ENCODE assay signal across 12 cellular contexts in the genomic region with DNA sequence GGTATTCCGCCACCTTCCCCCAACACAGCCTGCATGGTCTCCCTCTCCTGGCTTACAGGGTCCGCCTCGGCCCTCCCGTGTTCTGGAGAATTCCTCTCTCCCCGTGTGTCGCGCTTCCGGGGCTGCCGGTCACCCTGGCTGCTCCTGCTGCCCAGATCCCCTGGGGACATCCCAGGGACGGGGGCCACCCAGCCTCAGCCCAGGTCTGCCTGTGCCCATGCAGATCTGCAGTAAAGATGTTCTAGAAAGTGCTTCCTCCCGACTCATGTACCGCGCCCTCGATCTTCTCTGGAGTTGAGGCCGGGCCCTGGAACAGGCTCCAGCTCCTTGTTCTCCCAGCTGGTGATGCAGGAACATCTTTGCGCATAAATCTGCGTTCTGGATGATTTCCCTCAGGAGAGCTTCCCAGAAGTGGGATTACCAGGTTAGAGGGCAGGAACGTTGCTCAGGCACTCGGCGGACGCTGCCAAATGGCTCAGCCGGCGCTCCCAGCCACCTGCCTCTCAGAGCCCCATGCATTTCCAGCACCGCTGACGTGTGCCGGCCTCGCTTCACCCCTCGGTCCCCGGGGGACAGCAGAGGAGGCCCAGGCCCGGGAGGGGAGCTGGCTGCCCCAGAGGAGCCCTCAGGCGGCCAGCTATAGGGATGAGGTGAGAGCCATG. TPM values are rescaled to one million over a fixed set of nuclear protein-coding genes. Genes with fewer than 3 reads are reported as not detected.
A peak's percentile ranks its signal among the peaks of the same experiment; 100 is the strongest.
DNase-seq lines count a peak whose midpoint lies in the region; ATAC-seq and TF ChIP-seq lines count a peak whose summit lies in the region.
"Had no signal": no experiment of that assay in that cellular context is flagged by ENCODE, and none has a peak within 500 bp of the region (broad histone marks: within the 10 kb centered on the region; RNA-seq: fewer than 3 reads in every experiment).

No MANE protein-coding gene starts in this region.

- H3K27me3 ChIP-seq in esophagus squamous epithelium = no peaks in the 10 kb centered on the region

- DNase-seq in DMS79 (lab: John Stamatoyannopoulos, UW) = peak; percentile 83
- peak; percentile 72 for DNase-seq in NCI-H2171 treated with DMSO at 0.1 percent for 48 hours (lab: John Stamatoyannopoulos, UW)
- no peak for DNase-seq in esophagus squamous epithelium (lab: John Stamatoyannopoulos, UW)
- no peak for DNase-seq in sciatic nerve (ENCODE audit: low spot score)
- DNase-seq in UCSD-AML1 (lab: John Stamatoyannopoulos, UW; ENCODE audit: unreplicated experiment) = no peak
- no peak for DNase-seq in GM20000 (ENCODE audit: low spot score)
- DNase-seq: activated naive CD4-positive, alpha-beta T cell treated with Interleukin-2 at 50 U/mL for 16 hours; cortex of kidney; hippocampal formation; NCI-H1436 treated with DMSO at 0.1 percent for 48 hours; NCI-H774 had no signal

- ATAC-seq in sciatic nerve = peak; percentile 77
- no peak for ATAC-seq in GM19395 (IDR thresholded peaks at IDR 0.05; ENCODE audit: unreplicated experiment)

- H3K27ac ChIP-seq in esophagus squamous epithelium = peak overlapping the region in 3 of 4 donors; percentile 42 to 50 (median 50)

- H3K36me3 ChIP-seq in esophagus squamous epithelium = no peaks in the 10 kb centered on the region

- intact Hi-C loops in esophagus squamous epithelium (cut with DNase I) = no loop called here
- intact Hi-C loops in sciatic nerve (cut with DNase I) = no loop called here

- peaks cover 7 to 12% (median 7%) of the 10 kb centered on the region in 3 donors for H3K4me1 ChIP-seq in esophagus squamous epithelium

- WGBS in esophagus squamous epithelium, 2 donors = 78 to 89% methylated on average over 6 to 18 of the region's 31 CpGs

- H3K4me3 ChIP-seq in esophagus squamous epithelium = no peak overlapping the region

- TF ChIP-seq CTCF in esophagus squamous epithelium (IDR thresholded peaks at IDR 0.05) = no peak
- TF ChIP-seq CTCF in GM20000 (IDR thresholded peaks at IDR 0.05; ENCODE audit: extremely low read depth, missing control alignments) = no peak

- H3K9me3 ChIP-seq in esophagus squamous epithelium = no peaks in the 10 kb centered on the region

- no peak for TF ChIP-seq POLR2A in esophagus squamous epithelium (IDR thresholded peaks at IDR 0.05)

RNA-seq across cellular contexts. Expression of gene CRTC1, which starts 42.4 kb away (rescaled TPM):
- total RNA-seq in esophagus squamous epithelium = 1 to 10 TPM; 1.8 to 3.6 (median 2.1) TPM
- 17.5 TPM for total RNA-seq in sciatic nerve

Comparison
In these comparisons a context has a peak if more than half of its experiments do, and no peak if none do; other contexts are left out.
1. DNase-seq: peak in DMS79 (single experiment) and NCI-H2171 treated with DMSO at 0.1 percent for 48 hours (single experiment); none in esophagus squamous epithelium (single experiment), sciatic nerve (single experiment), UCSD-AML1 (single experiment) and GM20000 (single experiment).